9 cellular contexts compared by ENCODE assay signal in genomic region chr6:3893914-3894313, GRCh38. TPM values are rescaled to one million over a fixed set of nuclear protein-coding genes. Genes with fewer than 3 reads are reported as not detected.
"Had no signal": no experiment of that assay in that cellular context is flagged by ENCODE, and none has a peak within 500 bp of the region (broad histone marks: within the 10 kb centered on the region; RNA-seq: fewer than 3 reads in every experiment).

No MANE protein-coding gene starts in this region.

- H2AFZ ChIP-seq: GM23338 had no signal

- H3K4me3 Mint-ChIP-seq: H9, HFFc6 had no signal

- DNase-seq: H9, HCEC 1CT, HFFc6, IMR-90, KG1 had no signal

- ATAC-seq: K562 had no signal

- H3K4me3 ChIP-seq: GM23338, K562 had no signal

- H3K9me3 Mint-ChIP-seq: GM23338, HFFc6 had no signal

- H3K27ac Mint-ChIP-seq: GM23338, HFFc6 had no signal

- H3K27ac ChIP-seq: HL-60 had no signal

RNA-seq across cellular contexts. Expression of gene FAM50B, which starts 44.7 kb away (rescaled TPM):
- total RNA-seq: HT1080 had no signal
